Comparison of ENCODE assay signal across 2 cellular contexts in genomic region chr17:7253082-7253481, GRCh38.
TF ChIP-seq lines count a peak whose summit lies in the region.

No MANE protein-coding gene starts in this region.

TF ChIP-seq in SK-N-SH, 30 proteins besides CTCF, POLR2A, EP300 and RAD21 (continued from another document):
- TF ChIP-seq IRF3 (IDR thresholded peaks at IDR 0.05; ENCODE audit: low read depth, low read length) = no peak

TF ChIP-seq in SK-N-SH treated with all-trans-retinoic acid at 6 μM for 48 hours, 23 proteins besides CTCF, POLR2A, EP300 and RAD21 (continued from another document):
- TF ChIP-seq TSHZ2 (CRISPR knock-in tag; IDR thresholded peaks at IDR 0.05) (no peak), ZFP30 (CRISPR knock-in tag; IDR thresholded peaks at IDR 0.05) (no peak), ZFP3 (CRISPR knock-in tag; IDR thresholded peaks at IDR 0.05) (no peak), RARB (CRISPR knock-in tag; IDR thresholded peaks at IDR 0.05) (no peak), ZC3H10 (CRISPR knock-in tag; IDR thresholded peaks at IDR 0.05) (no peak), OSR1 (CRISPR knock-in tag; IDR thresholded peaks at IDR 0.05) (no peak), PATZ1 (CRISPR knock-in tag; IDR thresholded peaks at IDR 0.05; ENCODE audit: borderline replicate concordance) (no peak), ZNF8 (CRISPR knock-in tag; IDR thresholded peaks at IDR 0.05) (no peak)
TF ChIP-seq in SK-N-SH treated with all-trans-retinoic acid at 6 μM for 48 hours: peak in this region for 0.
